ENCODE assay signal across 10 cellular contexts in genomic region chr19:5091576-5092215, GRCh38.
A peak's percentile ranks its signal among the peaks of the same experiment; 100 is the strongest.
DNase-seq lines count a peak whose midpoint lies in the region; TF ChIP-seq lines count a peak whose summit lies in the region.
"Had no signal": no experiment of that assay in that cellular context is flagged by ENCODE, and none has a peak within 500 bp of the region (broad histone marks: within the 10 kb centered on the region; RNA-seq: fewer than 3 reads in every experiment).

No MANE protein-coding gene starts in this region.

- H3K27ac Mint-ChIP-seq in endodermal cell (peak overlapping the region; percentile 84), neural progenitor cell (peak overlapping the region; percentile 95), type B pancreatic cell (peak overlapping the region; percentile 78), Caco-2 (ENCODE audit: unreplicated experiment) (no peak overlapping the region)
- H3K27ac Mint-ChIP-seq: activated T-helper 17 cell treated with anti-CD3 and anti-CD28 coated beads, Interleukin-2, amount 50 U/mL, for 72 hours had no signal

- no peaks in the 10 kb centered on the region for H3K27me3 Mint-ChIP-seq in endodermal cell (ENCODE audit: insufficient read depth)
- H3K27me3 Mint-ChIP-seq in neural progenitor cell (ENCODE audit: insufficient read depth, low read depth), result peaks cover 11% of the 10 kb centered on the region
- no peaks in the 10 kb centered on the region for H3K27me3 Mint-ChIP-seq in type B pancreatic cell
- H3K27me3 Mint-ChIP-seq in Caco-2 (ENCODE audit: insufficient read depth, unreplicated experiment), result no peaks in the 10 kb centered on the region
- H3K27me3 Mint-ChIP-seq: activated T-helper 17 cell treated with anti-CD3 and anti-CD28 coated beads, Interleukin-2, amount 50 U/mL, for 72 hours had no signal

- CTCF ChIA-PET in Caco-2 (lab: Charles Lee), result no interaction called here

- TF ChIP-seq CTCF in endodermal cell (conservative IDR thresholded peaks at IDR 0.05) (no peak), neural progenitor cell (IDR thresholded peaks at IDR 0.05) (no peak), type B pancreatic cell (conservative IDR thresholded peaks at IDR 0.05) (no peak), Caco-2 (IDR thresholded peaks at IDR 0.05; ENCODE audit: insufficient read depth in 1 of 2, low read depth in 1 of 2, low read length in 1 of 2, severe bottlenecking in 1 of 2, unreplicated experiment in 1 of 2) (no peak)

- H2AFZ ChIP-seq in neural progenitor cell (replicated peaks), result no peak overlapping the region

- H3K27me3 ChIP-seq in endodermal cell (ENCODE audit: control insufficient read depth, insufficient read depth, low read length, poor library complexity, severe bottlenecking), result no peaks in the 10 kb centered on the region
- H3K27me3 ChIP-seq in neural progenitor cell, result no peaks in the 10 kb centered on the region
- H3K27me3 ChIP-seq in Caco-2 (replicated peaks; ENCODE audit: control insufficient read depth, insufficient read depth, low read length), result no peaks in the 10 kb centered on the region

- H3K9me3 Mint-ChIP-seq in endodermal cell, result no peaks in the 10 kb centered on the region
- peaks cover 2% of the 10 kb centered on the region for H3K9me3 Mint-ChIP-seq in neural progenitor cell
- H3K9me3 Mint-ChIP-seq in type B pancreatic cell, result no peaks in the 10 kb centered on the region
- H3K9me3 Mint-ChIP-seq in Caco-2 (ENCODE audit: unreplicated experiment), result no peaks in the 10 kb centered on the region
- H3K9me3 Mint-ChIP-seq: activated T-helper 17 cell treated with anti-CD3 and anti-CD28 coated beads, Interleukin-2, amount 50 U/mL, for 72 hours had no signal

- H3K4me3 Mint-ChIP-seq in endodermal cell, result no peak overlapping the region
- peak overlapping the region; percentile 27 for H3K4me3 Mint-ChIP-seq in neural progenitor cell
- peak overlapping the region; percentile 41 for H3K4me3 Mint-ChIP-seq in type B pancreatic cell
- no peak overlapping the region for H3K4me3 Mint-ChIP-seq in Caco-2 (ENCODE audit: unreplicated experiment)
- H3K4me3 Mint-ChIP-seq: activated T-helper 17 cell treated with anti-CD3 and anti-CD28 coated beads, Interleukin-2, amount 50 U/mL, for 72 hours had no signal

- H3K4me1 Mint-ChIP-seq in endodermal cell, result peaks cover 17% of the 10 kb centered on the region
- H3K4me1 Mint-ChIP-seq in neural progenitor cell, result peaks cover 64% of the 10 kb centered on the region
- H3K4me1 Mint-ChIP-seq in type B pancreatic cell (ENCODE audit: unreplicated experiment), result peaks cover 30% of the 10 kb centered on the region
- no peaks in the 10 kb centered on the region for H3K4me1 Mint-ChIP-seq in Caco-2 (ENCODE audit: low read depth, unreplicated experiment)
- H3K4me1 Mint-ChIP-seq: activated T-helper 17 cell treated with anti-CD3 and anti-CD28 coated beads, Interleukin-2, amount 50 U/mL, for 72 hours had no signal

- peak overlapping the region; percentile 42 for H3K4me2 ChIP-seq in neural progenitor cell

- H3K36me3 ChIP-seq in endodermal cell (ENCODE audit: control insufficient read depth, insufficient read depth, low read length) (peaks cover 10% of the 10 kb centered on the region), neural progenitor cell (no peaks in the 10 kb centered on the region), Caco-2 (ENCODE audit: control insufficient read depth, insufficient read depth, low read length) (no peaks in the 10 kb centered on the region)

- H3K9me3 ChIP-seq in endodermal cell (ENCODE audit: control insufficient read depth, low read length), result no peaks in the 10 kb centered on the region
- H3K9me3 ChIP-seq in neural progenitor cell (ENCODE audit: low read depth), result no peaks in the 10 kb centered on the region
- no peaks in the 10 kb centered on the region for H3K9me3 ChIP-seq in Caco-2

- peaks cover 56% of the 10 kb centered on the region for H4K20me1 ChIP-seq in neural progenitor cell (ENCODE audit: low read depth)

- H3K27ac ChIP-seq in endodermal cell (ENCODE audit: low read depth, low read length) (peak overlapping the region; percentile 63), neural progenitor cell (peak overlapping the region; percentile 84)

- POLR2A ChIA-PET in Caco-2 (lab: Charles Lee), result no interaction called here

- no peaks in the 10 kb centered on the region for H3K79me2 ChIP-seq in neural progenitor cell (ENCODE audit: low read depth)

- intact Hi-C loops in Caco-2 (cut with micrococcal nuclease; ENCODE audit: unreplicated experiment), result no loop called here

- H3K36me3 Mint-ChIP-seq in endodermal cell (ENCODE audit: low read depth) (peaks cover 12% of the 10 kb centered on the region), neural progenitor cell (peaks cover 11% of the 10 kb centered on the region), type B pancreatic cell (peaks cover 7% of the 10 kb centered on the region), Caco-2 (ENCODE audit: insufficient read depth, unreplicated experiment) (peaks cover 6% of the 10 kb centered on the region)

- no TSS peak for BruUV-seq in Caco-2 (replicated peaks; lab: Mats Ljungman, UMichigan)

- DNase-seq in NCI-H82 (lab: John Stamatoyannopoulos, UW) (peak; percentile 55), NCI-H82 treated with DMSO at 0.1 percent for 48 hours (lab: John Stamatoyannopoulos, UW; ENCODE audit: unreplicated experiment) (no peak), endodermal cell (no peak), neural progenitor cell (ENCODE audit: low spot score) (no peak), type B pancreatic cell (ENCODE audit: extremely low spot score, unreplicated experiment) (no peak), Caco-2 (no peak), DMS79 (lab: John Stamatoyannopoulos, UW) (no peak), GF-D8 (lab: John Stamatoyannopoulos, UW) (no peak)
- DNase-seq: NCI-H2029 treated with DMSO at 0.1 percent for 48 hours had no signal

- H3F3A ChIP-seq in neural progenitor cell (ENCODE audit: low read depth), result peaks cover 14% of the 10 kb centered on the region

- WGBS in endodermal cell (ENCODE audit: insufficient coverage in 1 of 2, insufficient read length in 1 of 2), 2 experiments, result 87 to 93% methylated on average over 4 to 19 of the region's 19 CpGs

- H3K4me1 ChIP-seq in endodermal cell (ENCODE audit: control insufficient read depth, insufficient read depth, low read length) (peaks cover 10% of the 10 kb centered on the region), neural progenitor cell (peaks cover 41% of the 10 kb centered on the region), Caco-2 (no peaks in the 10 kb centered on the region)

- H3K4me3 ChIP-seq in endodermal cell (ENCODE audit: low read length) (no peak overlapping the region), neural progenitor cell (no peak overlapping the region), Caco-2 (ENCODE audit: low read depth, low read length) (no peak overlapping the region)

- H3K9ac ChIP-seq in endodermal cell (ENCODE audit: extremely low read depth, low read length, poor library complexity, severe bottlenecking) (no peak overlapping the region), neural progenitor cell (no peak overlapping the region)

Comparison
In these comparisons a context has a peak if more than half of its experiments do, and no peak if none do; other contexts are left out.
1. H3K4me3 Mint-ChIP-seq: peak in neural progenitor cell (single experiment) and type B pancreatic cell (single experiment); none in endodermal cell (single experiment) and Caco-2 (single experiment).